Comparison of ENCODE assay signal across 16 cellular contexts in genomic region chr19:11745871-11746270, GRCh38. TPM values are rescaled to one million over a fixed set of nuclear protein-coding genes. Genes with fewer than 3 reads are reported as not detected.
DNase-seq lines count a peak whose midpoint lies in the region; FAIRE-seq and TF ChIP-seq lines count a peak whose summit lies in the region.
"Had no signal": no experiment of that assay in that cellular context is flagged by ENCODE, and none has a peak within 500 bp of the region (broad histone marks: within the 10 kb centered on the region; RNA-seq: fewer than 3 reads in every experiment).

No MANE protein-coding gene starts in this region.

- H3K27me3 ChIP-seq in kidney epithelial cell (ENCODE audit: control insufficient read depth, insufficient read depth, low read length), result no peaks in the 10 kb centered on the region
- H3K27me3 ChIP-seq: BLaER1 had no signal

- no peaks in the 10 kb centered on the region for H3K36me3 ChIP-seq in kidney epithelial cell (ENCODE audit: control insufficient read depth, insufficient read depth, low read length)
- H3K36me3 ChIP-seq: BLaER1, HAP-1 had no signal

- no peak for TF ChIP-seq POLR2A in GM12892 (IDR thresholded peaks at IDR 0.05; ENCODE audit: low read depth, low read length)

- FAIRE-seq in RCC 7860 (lab: Jason Lieb, UNC) (peak; percentile 89), GM12892 (lab: Jason Lieb, UNC) (no peak)
- FAIRE-seq: H1 had no signal

- no peak overlapping the region for H3K4me3 ChIP-seq in kidney epithelial cell (ENCODE audit: low read depth, low read length)
- H3K4me3 ChIP-seq: BLaER1, HAP-1 had no signal

- intact Hi-C loops in posterior cingulate gyrus (cut with DNase I), result no loop called here

- no peak for TF ChIP-seq CTCF in kidney epithelial cell (IDR thresholded peaks at IDR 0.05; ENCODE audit: insufficient read depth, low read length, poor library complexity, severe bottlenecking)

- DNase-seq in DMS53 (lab: John Stamatoyannopoulos, UW) (peak; percentile 26), DMS53 treated with DMSO at 0.1 percent for 48 hours (lab: John Stamatoyannopoulos, UW; ENCODE audit: unreplicated experiment) (no peak), RCC 7860 (ENCODE audit: low spot score) (peak; percentile 86), kidney epithelial cell (ENCODE audit: low read depth) (peak; percentile 68), renal cortical epithelial cell (ENCODE audit: low read depth) (peak; percentile 88), posterior cingulate gyrus (no peak), GM12892 (ENCODE audit: insufficient read length) (no peak), NCI-H1436 (lab: John Stamatoyannopoulos, UW) (no peak)
- DNase-seq: Caco-2; CD8-positive, alpha-beta memory T cell; DMS79 treated with DMSO at 0.1 percent for 48 hours; GDM1 had no signal

RNA-seq across cellular contexts. Expression of gene ZNF823, which starts 7.1 kb away (rescaled TPM):
- 4.0 and 6.0 TPM in 2 replicates for total RNA-seq in kidney epithelial cell
- 24.3 and 28.7 TPM in 2 replicates for total RNA-seq in renal cortical epithelial cell
- 2.7 TPM for polyA plus RNA-seq in GM12892 (2012; ENCODE audit: missing spikeins)

RNA-seq across cellular contexts. Expression of gene ZNF441, which starts 20.9 kb away (rescaled TPM):
- total RNA-seq in kidney epithelial cell (3.4 and 5.1 TPM in 2 replicates), renal cortical epithelial cell (9.6 and 16.3 TPM in 2 replicates)
- polyA plus RNA-seq in GM12892 (2012; ENCODE audit: missing spikeins), result 4.7 TPM

RNA-seq across cellular contexts. Expression of gene ZNF491, which starts 52.5 kb away (rescaled TPM):
- total RNA-seq in kidney epithelial cell, result 0.48 and 4.6 TPM in 2 replicates
- 0.17 and 2.9 TPM in 2 replicates for total RNA-seq in renal cortical epithelial cell
- polyA plus RNA-seq in GM12892 (2012; ENCODE audit: missing spikeins), result 1.0 TPM
- total RNA-seq: HT-29 had no signal
- polyA plus RNA-seq: CD8-positive, alpha-beta memory T cell had no signal

Comparison
In these comparisons a context has a peak if more than half of its experiments do, and no peak if none do; other contexts are left out.
1. DNase-seq: peak in DMS53 (single experiment), RCC 7860 (single experiment), kidney epithelial cell (single experiment) and renal cortical epithelial cell (single experiment); none in DMS53 treated with DMSO at 0.1 percent for 48 hours (single experiment), posterior cingulate gyrus (0 of 10), GM12892 (single experiment) and NCI-H1436 (single experiment).